Comparison of ENCODE assay signal across 2 cellular contexts in the genomic region with DNA sequence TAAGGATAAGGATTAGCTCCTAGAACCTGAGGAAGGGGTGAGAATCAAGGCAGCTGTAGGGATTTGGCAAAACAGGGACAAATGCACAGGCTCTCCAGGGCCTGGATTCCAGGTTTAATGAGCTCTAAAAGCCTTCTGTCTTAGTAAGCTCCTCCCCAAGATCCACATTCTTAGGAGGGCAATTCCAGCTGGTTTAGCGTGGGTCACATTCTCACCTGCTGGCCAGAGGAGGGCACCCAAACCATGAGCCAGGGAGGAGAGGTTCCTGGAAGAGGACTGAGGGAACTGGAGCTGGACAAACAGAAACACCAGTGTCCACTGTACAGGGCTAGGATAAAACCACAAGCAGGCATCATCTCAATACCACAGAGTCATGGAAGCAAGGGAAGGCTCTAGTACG.
TF ChIP-seq lines count a peak whose summit lies in the region.

No MANE protein-coding gene starts in this region.

TF ChIP-seq in GM23338, 12 proteins besides CTCF, POLR2A, EP300 and RAD21 (continued from another document):
- TF ChIP-seq, protein P1, sequence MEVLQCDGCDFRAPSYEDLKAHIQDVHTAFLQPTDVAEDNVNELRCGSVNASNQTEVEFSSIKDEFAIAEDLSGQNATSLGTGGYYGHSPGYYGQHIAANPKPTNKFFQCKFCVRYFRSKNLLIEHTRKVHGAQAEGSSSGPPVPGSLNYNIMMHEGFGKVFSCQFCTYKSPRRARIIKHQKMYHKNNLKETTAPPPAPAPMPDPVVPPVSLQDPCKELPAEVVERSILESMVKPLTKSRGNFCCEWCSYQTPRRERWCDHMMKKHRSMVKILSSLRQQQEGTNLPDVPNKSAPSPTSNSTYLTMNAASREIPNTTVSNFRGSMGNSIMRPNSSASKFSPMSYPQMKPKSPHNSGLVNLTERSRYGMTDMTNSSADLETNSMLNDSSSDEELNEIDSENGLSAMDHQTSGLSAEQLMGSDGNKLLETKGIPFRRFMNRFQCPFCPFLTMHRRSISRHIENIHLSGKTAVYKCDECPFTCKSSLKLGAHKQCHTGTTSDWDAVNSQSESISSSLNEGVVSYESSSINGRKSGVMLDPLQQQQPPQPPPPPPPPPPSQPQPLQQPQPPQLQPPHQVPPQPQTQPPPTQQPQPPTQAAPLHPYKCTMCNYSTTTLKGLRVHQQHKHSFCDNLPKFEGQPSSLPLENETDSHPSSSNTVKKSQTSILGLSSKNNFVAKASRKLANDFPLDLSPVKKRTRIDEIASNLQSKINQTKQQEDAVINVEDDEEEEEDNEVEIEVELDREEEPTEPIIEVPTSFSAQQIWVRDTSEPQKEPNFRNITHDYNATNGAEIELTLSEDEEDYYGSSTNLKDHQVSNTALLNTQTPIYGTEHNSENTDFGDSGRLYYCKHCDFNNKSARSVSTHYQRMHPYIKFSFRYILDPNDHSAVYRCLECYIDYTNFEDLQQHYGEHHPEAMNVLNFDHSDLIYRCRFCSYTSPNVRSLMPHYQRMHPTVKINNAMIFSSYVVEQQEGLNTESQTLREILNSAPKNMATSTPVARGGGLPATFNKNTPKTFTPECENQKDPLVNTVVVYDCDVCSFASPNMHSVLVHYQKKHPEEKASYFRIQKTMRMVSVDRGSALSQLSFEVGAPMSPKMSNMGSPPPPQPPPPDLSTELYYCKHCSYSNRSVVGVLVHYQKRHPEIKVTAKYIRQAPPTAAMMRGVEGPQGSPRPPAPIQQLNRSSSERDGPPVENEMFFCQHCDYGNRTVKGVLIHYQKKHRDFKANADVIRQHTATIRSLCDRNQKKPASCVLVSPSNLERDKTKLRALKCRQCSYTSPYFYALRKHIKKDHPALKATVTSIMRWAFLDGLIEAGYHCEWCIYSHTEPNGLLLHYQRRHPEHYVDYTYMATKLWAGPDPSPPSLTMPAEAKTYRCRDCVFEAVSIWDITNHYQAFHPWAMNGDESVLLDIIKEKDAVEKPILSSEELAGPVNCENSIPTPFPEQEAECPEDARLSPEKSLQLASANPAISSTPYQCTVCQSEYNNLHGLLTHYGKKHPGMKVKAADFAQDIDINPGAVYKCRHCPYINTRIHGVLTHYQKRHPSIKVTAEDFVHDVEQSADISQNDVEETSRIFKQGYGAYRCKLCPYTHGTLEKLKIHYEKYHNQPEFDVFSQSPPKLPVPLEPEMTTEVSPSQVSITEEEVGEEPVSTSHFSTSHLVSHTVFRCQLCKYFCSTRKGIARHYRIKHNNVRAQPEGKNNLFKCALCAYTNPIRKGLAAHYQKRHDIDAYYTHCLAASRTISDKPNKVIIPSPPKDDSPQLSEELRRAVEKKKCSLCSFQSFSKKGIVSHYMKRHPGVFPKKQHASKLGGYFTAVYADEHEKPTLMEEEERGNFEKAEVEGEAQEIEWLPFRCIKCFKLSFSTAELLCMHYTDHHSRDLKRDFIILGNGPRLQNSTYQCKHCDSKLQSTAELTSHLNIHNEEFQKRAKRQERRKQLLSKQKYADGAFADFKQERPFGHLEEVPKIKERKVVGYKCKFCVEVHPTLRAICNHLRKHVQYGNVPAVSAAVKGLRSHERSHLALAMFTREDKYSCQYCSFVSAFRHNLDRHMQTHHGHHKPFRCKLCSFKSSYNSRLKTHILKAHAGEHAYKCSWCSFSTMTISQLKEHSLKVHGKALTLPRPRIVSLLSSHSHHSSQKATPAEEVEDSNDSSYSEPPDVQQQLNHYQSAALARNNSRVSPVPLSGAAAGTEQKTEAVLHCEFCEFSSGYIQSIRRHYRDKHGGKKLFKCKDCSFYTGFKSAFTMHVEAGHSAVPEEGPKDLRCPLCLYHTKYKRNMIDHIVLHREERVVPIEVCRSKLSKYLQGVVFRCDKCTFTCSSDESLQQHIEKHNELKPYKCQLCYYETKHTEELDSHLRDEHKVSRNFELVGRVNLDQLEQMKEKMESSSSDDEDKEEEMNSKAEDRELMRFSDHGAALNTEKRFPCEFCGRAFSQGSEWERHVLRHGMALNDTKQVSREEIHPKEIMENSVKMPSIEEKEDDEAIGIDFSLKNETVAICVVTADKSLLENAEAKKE (CRISPR knock-in tag; IDR thresholded peaks at IDR 0.05), result no peak
- TF ChIP-seq, protein P2, sequence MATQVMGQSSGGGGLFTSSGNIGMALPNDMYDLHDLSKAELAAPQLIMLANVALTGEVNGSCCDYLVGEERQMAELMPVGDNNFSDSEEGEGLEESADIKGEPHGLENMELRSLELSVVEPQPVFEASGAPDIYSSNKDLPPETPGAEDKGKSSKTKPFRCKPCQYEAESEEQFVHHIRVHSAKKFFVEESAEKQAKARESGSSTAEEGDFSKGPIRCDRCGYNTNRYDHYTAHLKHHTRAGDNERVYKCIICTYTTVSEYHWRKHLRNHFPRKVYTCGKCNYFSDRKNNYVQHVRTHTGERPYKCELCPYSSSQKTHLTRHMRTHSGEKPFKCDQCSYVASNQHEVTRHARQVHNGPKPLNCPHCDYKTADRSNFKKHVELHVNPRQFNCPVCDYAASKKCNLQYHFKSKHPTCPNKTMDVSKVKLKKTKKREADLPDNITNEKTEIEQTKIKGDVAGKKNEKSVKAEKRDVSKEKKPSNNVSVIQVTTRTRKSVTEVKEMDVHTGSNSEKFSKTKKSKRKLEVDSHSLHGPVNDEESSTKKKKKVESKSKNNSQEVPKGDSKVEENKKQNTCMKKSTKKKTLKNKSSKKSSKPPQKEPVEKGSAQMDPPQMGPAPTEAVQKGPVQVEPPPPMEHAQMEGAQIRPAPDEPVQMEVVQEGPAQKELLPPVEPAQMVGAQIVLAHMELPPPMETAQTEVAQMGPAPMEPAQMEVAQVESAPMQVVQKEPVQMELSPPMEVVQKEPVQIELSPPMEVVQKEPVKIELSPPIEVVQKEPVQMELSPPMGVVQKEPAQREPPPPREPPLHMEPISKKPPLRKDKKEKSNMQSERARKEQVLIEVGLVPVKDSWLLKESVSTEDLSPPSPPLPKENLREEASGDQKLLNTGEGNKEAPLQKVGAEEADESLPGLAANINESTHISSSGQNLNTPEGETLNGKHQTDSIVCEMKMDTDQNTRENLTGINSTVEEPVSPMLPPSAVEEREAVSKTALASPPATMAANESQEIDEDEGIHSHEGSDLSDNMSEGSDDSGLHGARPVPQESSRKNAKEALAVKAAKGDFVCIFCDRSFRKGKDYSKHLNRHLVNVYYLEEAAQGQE (IDR thresholded peaks at IDR 0.05; ENCODE audit: unreplicated experiment), result no peak
- no peak for TF ChIP-seq EZH2phosphoT487 (IDR thresholded peaks at IDR 0.05; ENCODE audit: unreplicated experiment)
- no peak for TF ChIP-seq ZNF114 (CRISPR knock-in tag; IDR thresholded peaks at IDR 0.05)
- TF ChIP-seq CREB1 (CRISPR knock-in tag; IDR thresholded peaks at IDR 0.05; ENCODE audit: low read depth), result no peak
- TF ChIP-seq STAT1 (IDR thresholded peaks at IDR 0.05; ENCODE audit: unreplicated experiment), result no peak

TF ChIP-seq in SK-N-SH treated with all-trans-retinoic acid at 6 μM for 48 hours, 23 proteins besides CTCF, POLR2A, EP300 and RAD21 (continued from another document):
- TF ChIP-seq, protein P3, sequence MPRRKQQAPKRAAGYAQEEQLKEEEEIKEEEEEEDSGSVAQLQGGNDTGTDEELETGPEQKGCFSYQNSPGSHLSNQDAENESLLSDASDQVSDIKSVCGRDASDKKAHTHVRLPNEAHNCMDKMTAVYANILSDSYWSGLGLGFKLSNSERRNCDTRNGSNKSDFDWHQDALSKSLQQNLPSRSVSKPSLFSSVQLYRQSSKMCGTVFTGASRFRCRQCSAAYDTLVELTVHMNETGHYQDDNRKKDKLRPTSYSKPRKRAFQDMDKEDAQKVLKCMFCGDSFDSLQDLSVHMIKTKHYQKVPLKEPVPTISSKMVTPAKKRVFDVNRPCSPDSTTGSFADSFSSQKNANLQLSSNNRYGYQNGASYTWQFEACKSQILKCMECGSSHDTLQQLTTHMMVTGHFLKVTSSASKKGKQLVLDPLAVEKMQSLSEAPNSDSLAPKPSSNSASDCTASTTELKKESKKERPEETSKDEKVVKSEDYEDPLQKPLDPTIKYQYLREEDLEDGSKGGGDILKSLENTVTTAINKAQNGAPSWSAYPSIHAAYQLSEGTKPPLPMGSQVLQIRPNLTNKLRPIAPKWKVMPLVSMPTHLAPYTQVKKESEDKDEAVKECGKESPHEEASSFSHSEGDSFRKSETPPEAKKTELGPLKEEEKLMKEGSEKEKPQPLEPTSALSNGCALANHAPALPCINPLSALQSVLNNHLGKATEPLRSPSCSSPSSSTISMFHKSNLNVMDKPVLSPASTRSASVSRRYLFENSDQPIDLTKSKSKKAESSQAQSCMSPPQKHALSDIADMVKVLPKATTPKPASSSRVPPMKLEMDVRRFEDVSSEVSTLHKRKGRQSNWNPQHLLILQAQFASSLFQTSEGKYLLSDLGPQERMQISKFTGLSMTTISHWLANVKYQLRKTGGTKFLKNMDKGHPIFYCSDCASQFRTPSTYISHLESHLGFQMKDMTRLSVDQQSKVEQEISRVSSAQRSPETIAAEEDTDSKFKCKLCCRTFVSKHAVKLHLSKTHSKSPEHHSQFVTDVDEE (CRISPR knock-in tag; IDR thresholded peaks at IDR 0.05), result no peak
- no peak for TF ChIP-seq ARNTL (CRISPR knock-in tag; IDR thresholded peaks at IDR 0.05; ENCODE audit: borderline replicate concordance, low read depth)
- TF ChIP-seq GLIS3 (CRISPR knock-in tag; IDR thresholded peaks at IDR 0.05), result no peak
- no peak for TF ChIP-seq ZFP30 (CRISPR knock-in tag; IDR thresholded peaks at IDR 0.05)
- no peak for TF ChIP-seq SNAI2 (CRISPR knock-in tag; IDR thresholded peaks at IDR 0.05)
- TF ChIP-seq ZNF70 (CRISPR knock-in tag; IDR thresholded peaks at IDR 0.05), result no peak
- TF ChIP-seq ZC3H10 (CRISPR knock-in tag; IDR thresholded peaks at IDR 0.05), result no peak
TF ChIP-seq in SK-N-SH treated with all-trans-retinoic acid at 6 μM for 48 hours: peak in this region for 0.
